18 cellular contexts compared by ENCODE assay signal in the genomic region with DNA sequence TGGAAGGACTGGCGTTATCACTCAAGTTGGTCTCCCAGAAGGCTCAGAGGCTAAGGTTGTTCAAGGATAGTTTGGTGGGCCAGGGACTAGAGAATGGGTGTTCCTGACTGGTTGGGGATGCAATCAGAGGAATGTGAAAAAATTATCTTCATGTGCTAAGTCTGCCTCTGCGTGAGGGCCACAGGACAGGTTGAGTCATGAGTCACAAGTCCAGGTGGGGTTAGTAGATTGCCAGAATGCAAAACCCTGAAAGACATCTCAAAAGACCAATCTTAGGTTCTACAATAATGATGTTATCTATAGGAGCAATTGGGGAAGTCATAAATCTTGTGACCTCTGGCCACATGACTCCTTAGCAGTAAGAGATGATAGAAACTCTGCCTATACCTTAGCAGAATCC.
"Had no signal": no experiment of that assay in that cellular context is flagged by ENCODE, and none has a peak within 500 bp of the region (broad histone marks: within the 10 kb centered on the region; RNA-seq: fewer than 3 reads in every experiment).

No MANE protein-coding gene starts in this region.

- H3K36me3 Mint-ChIP-seq: immature natural killer cell; natural killer cell; stimulated activated effector memory CD8-positive, alpha-beta T cell treated with anti-CD3 and anti-CD28 coated beads, Interleukin-12 subunit alpha, Interleukin-12 subunit beta, amount 100 ng/mL, for 72 hours had no signal

- H3K27ac ChIP-seq: dorsolateral prefrontal cortex, ovary, right atrium auricular region, sigmoid colon, skin epidermis, tibial nerve had no signal

- H3K9me3 ChIP-seq: ovary, right atrium auricular region, sigmoid colon, tibial nerve had no signal

- FAIRE-seq: frontal cortex had no signal

- H3K4me1 ChIP-seq: right atrium auricular region, sigmoid colon had no signal

- ATAC-seq: natural killer cell; stimulated activated effector memory CD8-positive, alpha-beta T cell treated with anti-CD3 and anti-CD28 coated beads, Interleukin-12 subunit alpha, Interleukin-12 subunit beta, amount 100 ng/mL, for 72 hours had no signal

- H3K4me3 Mint-ChIP-seq: central memory CD8-positive, alpha-beta T cell; immature natural killer cell; natural killer cell; neural crest cell; stimulated activated effector memory CD8-positive, alpha-beta T cell treated with anti-CD3 and anti-CD28 coated beads, Interleukin-12 subunit alpha, Interleukin-12 subunit beta, amount 100 ng/mL, for 72 hours; stimulated activated naive CD8-positive, alpha-beta T cell treated with anti-CD3 and anti-CD28 coated beads, Interleukin-15, Interleukin-2, amounts not matched to agents 100 ng/mL and 50 ng/mL, for 24 hours had no signal

- H3K9me3 Mint-ChIP-seq: central memory CD8-positive, alpha-beta T cell; natural killer cell; stimulated activated effector memory CD8-positive, alpha-beta T cell treated with anti-CD3 and anti-CD28 coated beads, Interleukin-12 subunit alpha, Interleukin-12 subunit beta, amount 100 ng/mL, for 72 hours had no signal

- H3K4me1 Mint-ChIP-seq: central memory CD8-positive, alpha-beta T cell; immature natural killer cell; natural killer cell; stimulated activated effector memory CD8-positive, alpha-beta T cell treated with anti-CD3 and anti-CD28 coated beads, Interleukin-12 subunit alpha, Interleukin-12 subunit beta, amount 100 ng/mL, for 72 hours had no signal

- DNase-seq: cortex of kidney; dorsolateral prefrontal cortex; effector CD8-positive, alpha-beta T cell; glutamatergic neuron; immature natural killer cell; natural killer cell; ovary; sigmoid colon; stimulated activated CD4-positive, alpha-beta T cell treated with anti-CD3 and anti-CD28 coated beads, Interleukin-4, amount 100 ng/mL, for 1 hour; stimulated activated CD8-positive, alpha-beta memory T cell treated with anti-CD3 and anti-CD28 coated beads, Interleukin-4, amount 100 ng/mL, for 48 hours had no signal

- H3K36me3 ChIP-seq: ovary, right atrium auricular region, sigmoid colon, tibial nerve had no signal

- H3K4me3 ChIP-seq: dorsolateral prefrontal cortex, ovary, right atrium auricular region, sigmoid colon, skin epidermis, tibial nerve had no signal

- H3K27ac Mint-ChIP-seq: immature natural killer cell; natural killer cell; stimulated activated effector memory CD8-positive, alpha-beta T cell treated with anti-CD3 and anti-CD28 coated beads, Interleukin-12 subunit alpha, Interleukin-12 subunit beta, amount 100 ng/mL, for 72 hours; stimulated activated naive CD8-positive, alpha-beta T cell treated with anti-CD3 and anti-CD28 coated beads, Interleukin-15, Interleukin-2, amounts not matched to agents 100 ng/mL and 50 ng/mL, for 24 hours had no signal

- H3K27me3 ChIP-seq: dorsolateral prefrontal cortex, ovary, right atrium auricular region, sigmoid colon, tibial nerve had no signal
